19 cellular contexts compared by ENCODE assay signal in the genomic region with DNA sequence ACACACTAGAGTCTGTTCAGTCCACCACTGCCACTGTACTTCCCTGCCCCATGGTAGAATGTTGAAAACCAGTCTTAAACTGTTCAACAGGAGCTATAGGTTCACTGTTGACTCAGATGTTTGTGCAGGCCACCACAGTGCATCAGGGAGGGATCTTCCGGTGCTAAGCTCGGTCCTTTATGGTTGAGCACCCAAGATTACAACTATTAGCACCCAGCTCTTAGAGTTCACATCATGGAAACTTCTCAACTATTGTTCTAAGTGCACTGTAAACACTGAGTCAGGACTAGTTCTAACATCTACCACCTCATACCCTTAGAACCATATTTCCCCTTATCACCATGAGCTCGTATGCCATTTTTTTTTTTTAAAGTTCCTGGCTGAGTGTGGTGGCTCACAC.
DNase-seq lines count a peak whose midpoint lies in the region; ATAC-seq and TF ChIP-seq lines count a peak whose summit lies in the region.
"Had no signal": no experiment of that assay in that cellular context is flagged by ENCODE, and none has a peak within 500 bp of the region (broad histone marks: within the 10 kb centered on the region; RNA-seq: fewer than 3 reads in every experiment).

No MANE protein-coding gene starts in this region.

- H3K9me3 Mint-ChIP-seq in CD4-positive, alpha-beta T cell = no peaks in the 10 kb centered on the region
- no peaks in the 10 kb centered on the region for H3K9me3 Mint-ChIP-seq in T-cell
- no peaks in the 10 kb centered on the region for H3K9me3 Mint-ChIP-seq in memory B cell

- no peak for DNase-seq in CD4-positive, alpha-beta T cell
- DNase-seq in DMS53 (lab: John Stamatoyannopoulos, UW) (peak; percentile 68), T-cell (no peak), memory B cell (ENCODE audit: low spot score in 2 of 2) (no peak), NCI-H1105 (lab: John Stamatoyannopoulos, UW) (no peak), NCI-H128 (lab: John Stamatoyannopoulos, UW; ENCODE audit: unreplicated experiment) (no peak)
- DNase-seq: activated gamma-delta T cell; BE2C; body of pancreas; foreskin melanocyte; left colon; NCI-H1436; NCI-H2171; NCI-H82; SK-N-SH; stimulated activated CD4-positive, alpha-beta T cell treated with anti-CD3 and anti-CD28 coated beads, Interleukin-4, amount 100 ng/mL, for 1 hour; thyroid gland had no signal

- ATAC-seq in CD4-positive, alpha-beta T cell (ENCODE audit: poor library complexity) = no peak
- ATAC-seq in T-cell (replicated peaks in 1 of 4) = no peak
- peak; percentile 47 for ATAC-seq in memory B cell (ENCODE audit: low read depth)
- no peak for ATAC-seq in GM21723 (IDR thresholded peaks at IDR 0.05; ENCODE audit: unreplicated experiment)
- ATAC-seq: body of pancreas, left colon had no signal

- TF ChIP-seq CTCF in CD4-positive, alpha-beta T cell (IDR thresholded peaks at IDR 0.05) = no peak

- CTCF ChIA-PET in CD4-positive, alpha-beta T cell (lab: Charles Lee) = interaction anchor here (0.5 to 1.8 kb wide), 5 partner anchors 12 to 128 kb away, joined by 3 to 8 read pairs (median 3); no protein-coding TSS in a partner anchor
- CTCF ChIA-PET in T-cell (lab: Charles Lee) = interaction anchor here in 1 of 2 donors (1.8 kb wide), 1 partner anchor 28 kb away, joined by 5 read pairs; no protein-coding TSS in a partner anchor

- POLR2A ChIA-PET in CD4-positive, alpha-beta T cell (lab: Charles Lee) = interaction anchor here (0.7 kb wide), 1 partner anchor 34 kb away, joined by 5 read pairs; no protein-coding TSS in a partner anchor
- POLR2A ChIA-PET in T-cell (lab: Charles Lee) = interaction anchor here (0.5 to 1.1 kb wide), 4 partner anchors 41 to 208 kb away, joined by 3 to 12 read pairs (median 3); no protein-coding TSS in a partner anchor

- H3K27ac Mint-ChIP-seq in CD4-positive, alpha-beta T cell = peak overlapping the region; percentile 68
- peak overlapping the region; percentile 73 to 84 for H3K27ac Mint-ChIP-seq in T-cell
- H3K27ac Mint-ChIP-seq in memory B cell = peak overlapping the region; percentile 51

- H3K4me3 Mint-ChIP-seq in CD4-positive, alpha-beta T cell = no peak overlapping the region
- H3K4me3 Mint-ChIP-seq in T-cell = no peak overlapping the region
- H3K4me3 Mint-ChIP-seq in memory B cell = no peak overlapping the region

- H3K9me3 ChIP-seq in CD4-positive, alpha-beta T cell (ENCODE audit: control insufficient read depth, low read length) = no peaks in the 10 kb centered on the region
- H3K9me3 ChIP-seq: BE2C, body of pancreas, SK-N-SH, thyroid gland had no signal

- no peak overlapping the region for H3K27ac ChIP-seq in CD4-positive, alpha-beta T cell (ENCODE audit: low read depth, low read length)
- H3K27ac ChIP-seq: body of pancreas, coronary artery, thyroid gland had no signal

- no peaks in the 10 kb centered on the region for H3K27me3 Mint-ChIP-seq in CD4-positive, alpha-beta T cell
- H3K27me3 Mint-ChIP-seq in T-cell = no peaks in the 10 kb centered on the region
- no peaks in the 10 kb centered on the region for H3K27me3 Mint-ChIP-seq in memory B cell

- peaks cover 94% of the 10 kb centered on the region for H3K36me3 Mint-ChIP-seq in CD4-positive, alpha-beta T cell (ENCODE audit: low read depth)
- peaks cover 47% of the 10 kb centered on the region for H3K36me3 Mint-ChIP-seq in T-cell
- H3K36me3 Mint-ChIP-seq in memory B cell = peaks cover 29% of the 10 kb centered on the region

- intact Hi-C loops in CD4-positive, alpha-beta T cell (cut with DNase I, micrococcal nuclease) = no loop called here

- H3K4me1 Mint-ChIP-seq in CD4-positive, alpha-beta T cell (ENCODE audit: low read depth) = peaks cover 49% of the 10 kb centered on the region
- peaks cover 39 to 47% (median 40%) of the 10 kb centered on the region in 3 donors for H3K4me1 Mint-ChIP-seq in T-cell
- peaks cover 10% of the 10 kb centered on the region for H3K4me1 Mint-ChIP-seq in memory B cell

- H3K27me3 ChIP-seq in CD4-positive, alpha-beta T cell (ENCODE audit: control insufficient read depth, insufficient read depth, low read length) = no peaks in the 10 kb centered on the region
- H3K27me3 ChIP-seq: BE2C, body of pancreas, thyroid gland had no signal
